In genomic region chr15:50355612-50355905, GRCh38 we compare ENCODE assay signal across 8 cellular contexts. TPM values are rescaled to one million over a fixed set of nuclear protein-coding genes. Genes with fewer than 3 reads are reported as not detected.
DNase-seq lines count a peak whose midpoint lies in the region; ATAC-seq and TF ChIP-seq lines count a peak whose summit lies in the region.

No MANE protein-coding gene starts in this region.

- H3K4me3 Mint-ChIP-seq in mesothelial cell of epicardium, result peak overlapping the region; percentile 95

- peaks cover 19% of the 10 kb centered on the region for H3K36me3 Mint-ChIP-seq in mesothelial cell of epicardium

- H3K4me3 ChIP-seq in AG09309 (ENCODE audit: control insufficient read depth, low read depth, low read length), result peak overlapping the region; percentile 93
- H3K4me3 ChIP-seq in cardiac fibroblast (replicated peaks in 1 of 2; ENCODE audit: low read depth in 2 of 2, low read length in 2 of 2), result peak overlapping the region; percentile 78 to 80

- H3K27ac Mint-ChIP-seq in mesothelial cell of epicardium, result peak overlapping the region; percentile 100

- ATAC-seq in GM19463 (IDR thresholded peaks at IDR 0.05; ENCODE audit: unreplicated experiment), result no peak

- DNase-seq in AG09309 (ENCODE audit: low read depth) (no peak), HS-27A (ENCODE audit: low read depth) (peak; percentile 59), cardiac fibroblast (ENCODE audit: low read depth in 2 of 2) (no peak), mesothelial cell of epicardium (ENCODE audit: low spot score in 2 of 2, unreplicated experiment in 2 of 2) (no peak), T-helper 9 cell (no peak), HuH-7 (ENCODE audit: low spot score) (no peak), NCI-H345 (lab: John Stamatoyannopoulos, UW) (no peak)

- H3K27me3 Mint-ChIP-seq in mesothelial cell of epicardium (ENCODE audit: low read depth), result no peaks in the 10 kb centered on the region

- TF ChIP-seq CTCF in AG09309 (IDR thresholded peaks at IDR 0.05; ENCODE audit: control insufficient read depth, insufficient read depth, low read depth, low read length, missing control alignments) (no peak), cardiac fibroblast (IDR thresholded peaks at IDR 0.05; ENCODE audit: low read depth, low read length) (no peak), mesothelial cell of epicardium (IDR thresholded peaks at IDR 0.05; ENCODE audit: unreplicated experiment) (no peak)

- H3K4me1 Mint-ChIP-seq in mesothelial cell of epicardium, result peaks cover 44% of the 10 kb centered on the region

- no peaks in the 10 kb centered on the region for H3K9me3 Mint-ChIP-seq in mesothelial cell of epicardium

RNA-seq across cellular contexts. Expression of gene GABPB1, which starts 0.6 kb away (rescaled TPM):
- 22.7 to 24.1 TPM (median 24.0 TPM) in 3 replicates for total RNA-seq in mesothelial cell of epicardium
